ENCODE assay signal across 13 cellular contexts in the genomic region with DNA sequence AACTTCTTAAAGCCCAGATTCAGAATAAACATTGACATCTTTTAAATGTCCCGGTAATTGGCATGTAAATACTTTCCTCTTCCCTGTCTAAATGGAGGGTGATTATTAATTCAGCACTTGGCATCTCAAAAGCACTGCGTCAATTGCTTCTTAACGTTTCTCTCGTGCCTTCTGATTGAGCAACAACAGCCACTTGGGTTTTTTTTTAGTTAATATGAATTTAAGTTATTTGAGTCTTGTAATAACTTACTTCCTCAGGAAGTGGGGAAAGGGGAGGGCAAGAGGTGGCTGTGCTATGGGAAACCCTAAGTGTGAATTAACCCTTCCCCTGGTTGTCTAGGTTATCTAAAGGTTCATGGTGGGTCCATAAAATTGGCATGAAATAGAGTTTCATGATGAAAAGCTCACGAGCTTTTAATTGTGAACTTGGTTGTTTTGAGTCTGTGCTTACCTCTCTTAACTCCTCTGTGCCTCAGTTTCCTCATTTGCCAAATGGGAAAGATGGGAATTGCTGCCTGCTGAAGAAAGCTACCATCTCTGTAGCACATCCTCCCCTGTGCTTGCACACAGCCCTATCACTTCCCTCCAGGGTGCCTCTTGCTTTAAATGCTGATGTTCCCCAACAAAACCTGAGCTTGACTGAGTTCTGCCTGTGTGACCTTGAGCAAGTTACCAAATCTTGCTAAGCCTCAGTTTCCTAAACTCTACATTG.
DNase-seq lines count a peak whose midpoint lies in the region; ATAC-seq and TF ChIP-seq lines count a peak whose summit lies in the region.
"Had no signal": no experiment of that assay in that cellular context is flagged by ENCODE, and none has a peak within 500 bp of the region (broad histone marks: within the 10 kb centered on the region; RNA-seq: fewer than 3 reads in every experiment).

No MANE protein-coding gene starts in this region.

- H3K27me3 ChIP-seq in thyroid gland, result no peaks in the 10 kb centered on the region

- ATAC-seq in activated CD4-positive, alpha-beta T cell treated with anti-CD3 and anti-CD28 coated beads for 36 hours, result no peak
- ATAC-seq in activated T-cell treated with anti-CD3 and anti-CD28 coated beads, Interleukin-2, amount 50 U/mL, for 4 hours, result no peak
- ATAC-seq in HG03571 (IDR thresholded peaks at IDR 0.05; ENCODE audit: unreplicated experiment), result no peak
- ATAC-seq: T-helper 17 cell had no signal

- no peak overlapping the region for H3K27ac Mint-ChIP-seq in activated CD4-positive, alpha-beta T cell treated with anti-CD3 and anti-CD28 coated beads, Interleukin-2, amount 10 ng/mL, durations not matched to agents 24 days and 14 days
- H3K27ac Mint-ChIP-seq in activated CD4-positive, alpha-beta T cell treated with anti-CD3 and anti-CD28 coated beads for 36 hours, result no peak overlapping the region
- H3K27ac Mint-ChIP-seq: activated CD4-positive, alpha-beta T cell treated with anti-CD3 and anti-CD28 coated beads, Interleukin-2, amount 10 ng/mL, durations not matched to agents 7 days and 5 days; T-helper 17 cell had no signal

- H3K36me3 Mint-ChIP-seq in activated CD4-positive, alpha-beta T cell treated with anti-CD3 and anti-CD28 coated beads, Interleukin-2, amount 10 ng/mL, durations not matched to agents 24 days and 14 days (ENCODE audit: low read depth), result no peaks in the 10 kb centered on the region
- H3K36me3 Mint-ChIP-seq in activated CD4-positive, alpha-beta T cell treated with anti-CD3 and anti-CD28 coated beads for 36 hours (ENCODE audit: low read depth), result peaks cover 2% of the 10 kb centered on the region
- H3K36me3 Mint-ChIP-seq in activated T-cell treated with anti-CD3 and anti-CD28 coated beads, Interleukin-2, amount 50 U/mL, for 4 hours (ENCODE audit: insufficient read depth), result no peaks in the 10 kb centered on the region

- H3K9me3 Mint-ChIP-seq in activated CD4-positive, alpha-beta T cell treated with anti-CD3 and anti-CD28 coated beads, Interleukin-2, amount 10 ng/mL, durations not matched to agents 24 days and 14 days, result peaks cover 9% of the 10 kb centered on the region
- H3K9me3 Mint-ChIP-seq in activated CD4-positive, alpha-beta T cell treated with anti-CD3 and anti-CD28 coated beads for 36 hours (ENCODE audit: low read depth), result no peaks in the 10 kb centered on the region
- H3K9me3 Mint-ChIP-seq in activated T-cell treated with anti-CD3 and anti-CD28 coated beads, Interleukin-2, amount 50 U/mL, for 4 hours, result peaks cover 8% of the 10 kb centered on the region

- POLR2A ChIA-PET in activated CD4-positive, alpha-beta T cell treated with anti-CD3 and anti-CD28 coated beads for 36 hours (lab: Charles Lee), result no interaction called here

- H3K4me3 Mint-ChIP-seq in activated CD4-positive, alpha-beta T cell treated with anti-CD3 and anti-CD28 coated beads, Interleukin-2, amount 10 ng/mL, durations not matched to agents 24 days and 14 days, result no peak overlapping the region
- H3K4me3 Mint-ChIP-seq in activated CD4-positive, alpha-beta T cell treated with anti-CD3 and anti-CD28 coated beads for 36 hours, result no peak overlapping the region
- H3K4me3 Mint-ChIP-seq in activated T-cell treated with anti-CD3 and anti-CD28 coated beads, Interleukin-2, amount 50 U/mL, for 4 hours, result no peak overlapping the region
- H3K4me3 Mint-ChIP-seq: activated CD4-positive, alpha-beta T cell treated with anti-CD3 and anti-CD28 coated beads, Interleukin-2, amount 10 ng/mL, durations not matched to agents 7 days and 5 days; T-helper 17 cell had no signal

- H3K36me3 ChIP-seq in thyroid gland, result no peaks in the 10 kb centered on the region
- H3K36me3 ChIP-seq: esophagus squamous epithelium had no signal

- in situ Hi-C loops in G401 (cut with HindIII; ENCODE audit: low sequenced_read_pairs), result no loop called here

- CTCF ChIA-PET in activated CD4-positive, alpha-beta T cell treated with anti-CD3 and anti-CD28 coated beads for 36 hours (lab: Charles Lee), result interaction anchor here (1.2 kb wide), 1 partner anchor 13 kb away, joined by 3 read pairs; no protein-coding TSS in a partner anchor

- H3K4me1 ChIP-seq in thyroid gland, result peaks cover 24% of the 10 kb centered on the region in 2 donors

- no peaks in the 10 kb centered on the region for H3K9me3 ChIP-seq in thyroid gland
- H3K9me3 ChIP-seq: esophagus squamous epithelium had no signal

- TF ChIP-seq CTCF in epithelial cell of proximal tubule (conservative IDR thresholded peaks at IDR 0.05; ENCODE audit: low read depth, low read length), result no peak
- no peak for TF ChIP-seq CTCF in thyroid gland (IDR thresholded peaks at IDR 0.05)

- WGBS in thyroid gland, 2 donors, result 20 to 22% methylated on average over 5 of the region's 5 CpGs

- H3K4me1 Mint-ChIP-seq in activated CD4-positive, alpha-beta T cell treated with anti-CD3 and anti-CD28 coated beads, Interleukin-2, amount 10 ng/mL, durations not matched to agents 24 days and 14 days, result peaks cover 2% of the 10 kb centered on the region
- H3K4me1 Mint-ChIP-seq in activated CD4-positive, alpha-beta T cell treated with anti-CD3 and anti-CD28 coated beads for 36 hours, result peaks cover 14% of the 10 kb centered on the region
- peaks cover 16% of the 10 kb centered on the region for H3K4me1 Mint-ChIP-seq in activated T-cell treated with anti-CD3 and anti-CD28 coated beads, Interleukin-2, amount 50 U/mL, for 4 hours (ENCODE audit: low read depth)

- H3K27me3 Mint-ChIP-seq in activated CD4-positive, alpha-beta T cell treated with anti-CD3 and anti-CD28 coated beads, Interleukin-2, amount 10 ng/mL, durations not matched to agents 24 days and 14 days, result peaks cover 57% of the 10 kb centered on the region
- peaks cover 22% of the 10 kb centered on the region for H3K27me3 Mint-ChIP-seq in activated CD4-positive, alpha-beta T cell treated with anti-CD3 and anti-CD28 coated beads for 36 hours
- peaks cover 36% of the 10 kb centered on the region for H3K27me3 Mint-ChIP-seq in activated T-cell treated with anti-CD3 and anti-CD28 coated beads, Interleukin-2, amount 50 U/mL, for 4 hours (ENCODE audit: low read depth)

- H3K4me3 ChIP-seq in epithelial cell of proximal tubule (ENCODE audit: low read depth, low read length), result no peak overlapping the region
- no peak overlapping the region for H3K4me3 ChIP-seq in thyroid gland (replicated peaks in 1 of 3)
- H3K4me3 ChIP-seq: esophagus squamous epithelium had no signal

- intact Hi-C loops in activated CD4-positive, alpha-beta T cell treated with anti-CD3 and anti-CD28 coated beads, Interleukin-2, amount 10 ng/mL, durations not matched to agents 24 days and 14 days (cut with micrococcal nuclease), result no loop called here
- intact Hi-C loops in activated CD4-positive, alpha-beta T cell treated with anti-CD3 and anti-CD28 coated beads for 36 hours (cut with DNase I, micrococcal nuclease), result no loop called here
- intact Hi-C loops in thyroid gland (cut with DNase I), result no loop called here

- no peak for TF ChIP-seq POLR2A in thyroid gland (IDR thresholded peaks at IDR 0.05)

- peak; percentile 29 for DNase-seq in activated CD4-positive, alpha-beta T cell treated with anti-CD3 and anti-CD28 coated beads, Interleukin-2, amount 10 ng/mL, durations not matched to agents 24 days and 14 days
- DNase-seq in activated CD4-positive, alpha-beta T cell treated with anti-CD3 and anti-CD28 coated beads for 36 hours, result no peak
- DNase-seq in NCI-H774 (lab: John Stamatoyannopoulos, UW) (peak; percentile 37), epithelial cell of proximal tubule (ENCODE audit: low read depth) (peak; percentile 39), thyroid gland (peak in 1 of 2 donors; percentile 4), G401 (ENCODE audit: low spot score) (no peak)
- no peak for DNase-seq in activated T-cell treated with anti-CD3 and anti-CD28 coated beads, Interleukin-2, amount 50 U/mL, for 4 hours
- DNase-seq: activated CD4-positive, alpha-beta T cell treated with anti-CD3 and anti-CD28 coated beads, Interleukin-2, amount 10 ng/mL, durations not matched to agents 7 days and 5 days; activated effector memory CD4-positive, alpha-beta T cell treated with anti-CD3 and anti-CD28 coated beads, Interleukin-2, amount 50 U/mL, for 16 hours; esophagus squamous epithelium; MM.1S; T-helper 17 cell had no signal

- H3K27ac ChIP-seq in thyroid gland, result peak overlapping the region; percentile 64 to 92 (median 78)
- H3K27ac ChIP-seq: esophagus squamous epithelium had no signal

Comparison
In these comparisons a context has a peak if more than half of its experiments do, and no peak if none do; other contexts are left out.
1. DNase-seq: peak in activated CD4-positive, alpha-beta T cell treated with anti-CD3 and anti-CD28 coated beads, Interleukin-2, amount 10 ng/mL, durations not matched to agents 24 days and 14 days (single experiment), NCI-H774 (single experiment) and epithelial cell of proximal tubule (single experiment); none in activated CD4-positive, alpha-beta T cell treated with anti-CD3 and anti-CD28 coated beads for 36 hours (single experiment), activated T-cell treated with anti-CD3 and anti-CD28 coated beads, Interleukin-2, amount 50 U/mL, for 4 hours (single experiment) and G401 (single experiment).